Comparison of ENCODE assay signal across 17 cellular contexts in genomic region chr3:99970198-99970597, GRCh38.
A peak's percentile ranks its signal among the peaks of the same experiment; 100 is the strongest.
DNase-seq lines count a peak whose midpoint lies in the region; ATAC-seq and TF ChIP-seq lines count a peak whose summit lies in the region.
"Had no signal": no experiment of that assay in that cellular context is flagged by ENCODE, and none has a peak within 500 bp of the region (broad histone marks: within the 10 kb centered on the region; RNA-seq: fewer than 3 reads in every experiment).

No MANE protein-coding gene starts in this region.

- H3K4me3 Mint-ChIP-seq in WTC11 = no peak overlapping the region
- H3K4me3 Mint-ChIP-seq: effector memory CD8-positive, alpha-beta T cell; H9 had no signal

- H4K20me1 ChIP-seq in SK-N-SH (ENCODE audit: insufficient read depth) = no peaks in the 10 kb centered on the region

- TF ChIP-seq CTCF in GM10266 (IDR thresholded peaks at IDR 0.05; ENCODE audit: control insufficient read depth, insufficient read depth, low read depth, missing control alignments) (no peak), WTC11 (IDR thresholded peaks at IDR 0.05) (no peak), SK-N-SH (IDR thresholded peaks at IDR 0.05) (no peak)

- no peak for TF ChIP-seq EP300 in SK-N-SH (IDR thresholded peaks at IDR 0.05; ENCODE audit: borderline replicate concordance in 1 of 2, low read depth in 1 of 2, low read length in 1 of 2)

- no peak overlapping the region for H3K9ac ChIP-seq in SK-N-SH
- H3K9ac ChIP-seq: parathyroid adenoma had no signal

- H3K79me2 ChIP-seq in SK-N-SH (ENCODE audit: insufficient read depth) = no peaks in the 10 kb centered on the region

- CTCF ChIA-PET in WTC11 (lab: Charles Lee) (no interaction called here), SK-N-SH (lab: Yijun Ruan, JAX) (no interaction called here)

- H2AFZ ChIP-seq in SK-N-SH (ENCODE audit: low read depth) = no peak overlapping the region
- H2AFZ ChIP-seq: parathyroid adenoma had no signal

- POLR2A ChIA-PET in WTC11 (lab: Charles Lee) (no interaction called here), SK-N-SH (lab: Yijun Ruan, JAX) (no interaction called here)

- DNase-seq in GM10266 (ENCODE audit: extremely low spot score) (peak; percentile 29), WTC11 (ENCODE audit: low spot score) (no peak), SK-N-SH (no peak)
- DNase-seq in activated naive CD4-positive, alpha-beta T cell treated with anti-CD3 and anti-CD28 coated beads, Interleukin-2, amount 50 U/mL, for 16 hours = no peak
- no peak for DNase-seq in stimulated activated CD4-positive, alpha-beta T cell treated with anti-CD3 and anti-CD28 coated beads, Interleukin-2, amount 100 ng/mL, for 24 hours
- DNase-seq: ACHN; activated CD4-positive, alpha-beta T cell treated with anti-CD3 and anti-CD28 coated beads, Interleukin-2, amount 50 U/mL, for 1 hour; amygdala; DMS79 treated with DMSO at 0.1 percent for 48 hours; effector memory CD8-positive, alpha-beta T cell; H9; NCI-H526 had no signal

- H3K9me3 ChIP-seq in SK-N-SH = no peaks in the 10 kb centered on the region
- H3K9me3 ChIP-seq: tibial nerve had no signal

- no peaks in the 10 kb centered on the region for H3K4me1 Mint-ChIP-seq in WTC11
- H3K4me1 Mint-ChIP-seq: H9 had no signal

- whole genome bisulfite sequencing in SK-N-SH (ENCODE audit: low lambda C conversion rate) = 100% methylated on average over 1 of the region's 1 CpG

- no peaks in the 10 kb centered on the region for H3K4me1 ChIP-seq in SK-N-SH (ENCODE audit: control insufficient read depth in 1 of 2, insufficient read depth in 2 of 2, low read depth in 1 of 2, low read length in 1 of 2)

- TF ChIP-seq RAD21 in SK-N-SH (IDR thresholded peaks at IDR 0.05; ENCODE audit: low read length) = no peak

- H3K27me3 Mint-ChIP-seq in WTC11 (ENCODE audit: low read depth) = no peaks in the 10 kb centered on the region
- H3K27me3 Mint-ChIP-seq: effector memory CD8-positive, alpha-beta T cell had no signal

- no peaks in the 10 kb centered on the region for H3K27me3 ChIP-seq in SK-N-SH (ENCODE audit: insufficient read depth)
- H3K27me3 ChIP-seq: tibial nerve had no signal

- H3K4me2 ChIP-seq in SK-N-SH = no peak overlapping the region

- no peak overlapping the region for H3K27ac ChIP-seq in SK-N-SH (ENCODE audit: low read depth in 2 of 2, low read length in 1 of 2)
- H3K27ac ChIP-seq: parathyroid adenoma, tibial nerve had no signal

- H3K9me2 ChIP-seq in SK-N-SH = no peaks in the 10 kb centered on the region

- H3K36me3 Mint-ChIP-seq in WTC11 = no peaks in the 10 kb centered on the region

- no peak overlapping the region for H3K4me3 ChIP-seq in SK-N-SH (ENCODE audit: low read depth in 2 of 2, low read length in 1 of 2)
- H3K4me3 ChIP-seq: tibial nerve had no signal

- no peaks in the 10 kb centered on the region for H3F3A ChIP-seq in SK-N-SH (replicated peaks; ENCODE audit: insufficient read depth)

- H3K9me3 Mint-ChIP-seq in WTC11 = no peaks in the 10 kb centered on the region
- H3K9me3 Mint-ChIP-seq: effector memory CD8-positive, alpha-beta T cell; H9 had no signal

- peak; percentile 88 for ATAC-seq in GM19043 (IDR thresholded peaks at IDR 0.05; ENCODE audit: low read depth, unreplicated experiment)
- peak; percentile 99 for ATAC-seq in HG02610 (IDR thresholded peaks at IDR 0.05; ENCODE audit: unreplicated experiment)
- peak; percentile 96 for ATAC-seq in HG03432 (IDR thresholded peaks at IDR 0.05; ENCODE audit: unreplicated experiment)
- no peak for ATAC-seq in WTC11
- ATAC-seq: effector memory CD8-positive, alpha-beta T cell had no signal

- H3K36me3 ChIP-seq in SK-N-SH (replicated peaks in 1 of 2; ENCODE audit: control insufficient read depth in 1 of 2, insufficient read depth in 2 of 2, low read length in 1 of 2) = no peaks in the 10 kb centered on the region
- H3K36me3 ChIP-seq: tibial nerve had no signal

- H3K27ac Mint-ChIP-seq in WTC11 = no peak overlapping the region
- H3K27ac Mint-ChIP-seq: effector memory CD8-positive, alpha-beta T cell; H9 had no signal

TF ChIP-seq in WTC11, 78 proteins besides CTCF, POLR2A, EP300 and RAD21 (continues in another document):
- TF ChIP-seq E2F1 (CRISPR knock-in tag; IDR thresholded peaks at IDR 0.05) (no peak), KAT7 (CRISPR knock-in tag; IDR thresholded peaks at IDR 0.05; ENCODE audit: borderline replicate concordance) (no peak), ZNF138 (CRISPR knock-in tag; conservative IDR thresholded peaks at IDR 0.05) (no peak), ZNF425 (CRISPR knock-in tag; conservative IDR thresholded peaks at IDR 0.05) (no peak), ZNF423 (CRISPR knock-in tag; IDR thresholded peaks at IDR 0.05) (no peak), JUN (CRISPR knock-in tag; IDR thresholded peaks at IDR 0.05) (no peak)

TF ChIP-seq in SK-N-SH, 30 proteins besides CTCF, POLR2A, EP300 and RAD21:
- TF ChIP-seq REST (IDR thresholded peaks at IDR 0.05; ENCODE audit: low read depth, low read length) (no peak), POLR2AphosphoS5 (IDR thresholded peaks at IDR 0.05; ENCODE audit: low read depth, low read length) (no peak), TEAD4 (IDR thresholded peaks at IDR 0.05; ENCODE audit: borderline replicate concordance, insufficient read depth) (no peak), GABPA (IDR thresholded peaks at IDR 0.05; ENCODE audit: low read depth) (no peak), SIN3A (IDR thresholded peaks at IDR 0.05; ENCODE audit: borderline replicate concordance, low read depth, low read length) (no peak), TCF12 (IDR thresholded peaks at IDR 0.05) (no peak), NRF1 (IDR thresholded peaks at IDR 0.05; ENCODE audit: low read depth, low read length) (no peak)
